ENCODE assay signal across 7 cellular contexts in genomic region chr6:170292778-170293164, GRCh38.
A peak's percentile ranks its signal among the peaks of the same experiment; 100 is the strongest.
DNase-seq lines count a peak whose midpoint lies in the region; ATAC-seq and TF ChIP-seq lines count a peak whose summit lies in the region.

No MANE protein-coding gene starts in this region.

- peak; percentile 30 for DNase-seq in NCI-H1105 (lab: John Stamatoyannopoulos, UW)
- no peak for DNase-seq in choroid plexus epithelial cell (ENCODE audit: low read depth)
- DNase-seq in pons (ENCODE audit: low spot score), result peak; percentile 82
- DNase-seq in amniotic stem cell (lab: John Stamatoyannopoulos, UW), result no peak

- no peak overlapping the region for H3K4me3 ChIP-seq in choroid plexus epithelial cell (ENCODE audit: low read depth, low read length)

- no peak for ATAC-seq in HG02852 (IDR thresholded peaks at IDR 0.05; ENCODE audit: unreplicated experiment)
- no peak for ATAC-seq in GM19324 (IDR thresholded peaks at IDR 0.05; ENCODE audit: low FRiP score, unreplicated experiment)

- TF ChIP-seq CTCF in GM12873 (IDR thresholded peaks at IDR 0.05; ENCODE audit: insufficient read depth, low read depth, low read length, missing control alignments) (peak; percentile 8), choroid plexus epithelial cell (conservative IDR thresholded peaks at IDR 0.05; ENCODE audit: low read depth, low read length) (peak; percentile 26)

Comparison
In these comparisons a context has a peak if more than half of its experiments do, and no peak if none do; other contexts are left out.
1. DNase-seq: peak in NCI-H1105 (single experiment) and pons (single experiment); none in choroid plexus epithelial cell (single experiment) and amniotic stem cell (single experiment).